ENCODE assay signal across 8 cellular contexts in genomic region chr13:95536629-95537241, GRCh38. TPM values are rescaled to one million over a fixed set of nuclear protein-coding genes. Genes with fewer than 3 reads are reported as not detected.
DNase-seq lines count a peak whose midpoint lies in the region; ATAC-seq and TF ChIP-seq lines count a peak whose summit lies in the region.

No MANE protein-coding gene starts in this region.

- H3K9me2 ChIP-seq in DOHH2 (replicated peaks; ENCODE audit: control insufficient read depth, low read length) = no peaks in the 10 kb centered on the region

- no peak for TF ChIP-seq POLR2A in sigmoid colon (IDR thresholded peaks at IDR 0.05)

- H3K4me3 ChIP-seq in DOHH2 (ENCODE audit: low read length) = no peak overlapping the region
- no peak overlapping the region for H3K4me3 ChIP-seq in adipocyte (ENCODE audit: low read length)
- no peak overlapping the region for H3K4me3 ChIP-seq in lower lobe of right lung
- H3K4me3 ChIP-seq in sigmoid colon = no peak overlapping the region

- 7 to 21% methylated on average over 6 of the region's 6 CpGs for WGBS in sigmoid colon, 2 donors

- no peaks in the 10 kb centered on the region for H3K79me2 ChIP-seq in DOHH2 (ENCODE audit: control insufficient read depth, low read length)

- H3K9me3 ChIP-seq in DOHH2 (ENCODE audit: control insufficient read depth, insufficient read depth, low read length) (no peaks in the 10 kb centered on the region), adipocyte (ENCODE audit: control insufficient read depth, low read length) (no peaks in the 10 kb centered on the region), lower lobe of right lung (no peaks in the 10 kb centered on the region), sigmoid colon (no peaks in the 10 kb centered on the region)

- H3K4me1 ChIP-seq in DOHH2 (ENCODE audit: control insufficient read depth, low read length) (no peaks in the 10 kb centered on the region), adipocyte (ENCODE audit: control insufficient read depth, insufficient read depth, low read length) (peaks cover 31% of the 10 kb centered on the region), lower lobe of right lung (no peaks in the 10 kb centered on the region), sigmoid colon (peaks cover 0 to 7% (median 5%) of the 10 kb centered on the region in 4 donors)

- no peaks in the 10 kb centered on the region for H3K36me3 ChIP-seq in DOHH2 (ENCODE audit: control insufficient read depth, low read length)
- no peaks in the 10 kb centered on the region for H3K36me3 ChIP-seq in adipocyte (ENCODE audit: control insufficient read depth, insufficient read depth, low read length, severe bottlenecking)
- H3K36me3 ChIP-seq in lower lobe of right lung = no peaks in the 10 kb centered on the region
- no peaks in the 10 kb centered on the region for H3K36me3 ChIP-seq in sigmoid colon

- intact Hi-C loops in lower lobe of right lung (cut with DNase I) = no loop called here
- intact Hi-C loops in sigmoid colon (cut with DNase I) = no loop called here

- no peaks in the 10 kb centered on the region for H4K20me1 ChIP-seq in DOHH2 (ENCODE audit: control insufficient read depth, insufficient read depth, low read depth, low read length)

- H3K27me3 ChIP-seq in DOHH2 (ENCODE audit: control insufficient read depth, low read length) (peaks cover 6% of the 10 kb centered on the region; the same call in 1 of the 2 replicates), adipocyte (replicated peaks; ENCODE audit: control insufficient read depth, insufficient read depth, low read length) (no peaks in the 10 kb centered on the region), lower lobe of right lung (ENCODE audit: low read depth) (no peaks in the 10 kb centered on the region), sigmoid colon (no peaks in the 10 kb centered on the region)

- H3F3A ChIP-seq in DOHH2 (ENCODE audit: control insufficient read depth, insufficient read depth) = no peaks in the 10 kb centered on the region

- ATAC-seq in lower lobe of right lung (no peak), GM19324 (IDR thresholded peaks at IDR 0.05; ENCODE audit: low FRiP score, unreplicated experiment) (no peak), HG03108 (IDR thresholded peaks at IDR 0.05; ENCODE audit: unreplicated experiment) (no peak), HG03460 (IDR thresholded peaks at IDR 0.05; ENCODE audit: unreplicated experiment) (no peak)

- H3K4me2 ChIP-seq in DOHH2 (ENCODE audit: low read length) = no peak overlapping the region

- DNase-seq in adipocyte (ENCODE audit: low read depth) (peak; percentile 78), lower lobe of right lung (no peak), sigmoid colon (no peak)

- H3K9ac ChIP-seq in adipocyte (ENCODE audit: low read length) = no peak overlapping the region

- TF ChIP-seq EP300 in sigmoid colon (IDR thresholded peaks at IDR 0.05) = no peak

- H3K27ac ChIP-seq in DOHH2 (ENCODE audit: low read depth, low read length) (no peak overlapping the region), lower lobe of right lung (no peak overlapping the region), sigmoid colon (no peak overlapping the region)

- TF ChIP-seq CTCF in DOHH2 (IDR thresholded peaks at IDR 0.05; ENCODE audit: low read depth, low read length, poor library complexity, severe bottlenecking) = peak; percentile 44
- peak; percentile 42; the same call in 1 of the 2 replicates for TF ChIP-seq CTCF in LNCAP (IDR thresholded peaks at IDR 0.05)
- peak; percentile 48 for TF ChIP-seq CTCF in lower lobe of right lung (IDR thresholded peaks at IDR 0.05)
- TF ChIP-seq CTCF in sigmoid colon (IDR thresholded peaks at IDR 0.05) = peak in 2 of 4 experiments; percentile 11 to 21

RNA-seq across cellular contexts. Expression of gene CLDN10, which starts 15.8 kb away (rescaled TPM):
- 1.6 TPM for total RNA-seq in lower lobe of right lung
- 1 to 10 TPM in 1 of 4 donors, under 1 TPM in 1, not detected in 2; 0.36 to 1.5 TPM for total RNA-seq in sigmoid colon
- under 1 TPM in 1 of 3 donors, not detected in 2; 0.20 TPM for polyA plus RNA-seq in sigmoid colon
